In the genomic region with DNA sequence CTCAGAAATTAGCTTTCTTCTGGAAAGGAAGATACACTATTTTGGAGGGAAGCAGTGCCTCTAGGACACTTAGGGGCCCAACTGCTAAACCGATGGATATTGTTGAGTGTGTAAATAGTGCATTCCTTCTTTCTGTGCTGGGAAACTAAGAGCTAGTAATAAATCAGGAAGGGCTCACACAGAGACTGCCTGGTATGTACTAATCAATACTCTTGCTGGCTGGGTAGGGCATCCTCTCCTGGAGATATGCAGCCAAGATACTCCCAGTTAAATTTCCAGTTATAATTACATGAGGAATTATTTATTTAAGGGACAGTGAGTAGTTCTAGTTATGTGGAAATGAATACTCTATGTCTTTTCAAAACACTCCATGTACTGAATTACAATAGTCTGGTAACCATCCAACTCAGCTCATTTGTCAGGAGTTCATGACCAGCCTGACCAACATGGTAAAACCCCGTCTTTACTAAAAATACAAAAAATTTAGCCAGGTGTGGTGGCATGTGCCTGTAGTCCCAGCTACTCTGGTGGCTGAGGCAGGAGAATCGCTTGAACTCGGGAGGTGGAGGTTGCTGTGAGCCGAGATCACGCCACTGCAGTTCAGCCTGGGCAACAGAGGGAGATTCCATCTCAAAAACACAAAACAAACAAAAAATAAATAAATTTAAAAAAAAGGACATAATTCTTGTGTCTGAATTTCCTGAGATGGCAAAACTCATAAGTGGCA, we compare ENCODE assay signal across 10 cellular contexts.
A peak's percentile ranks its signal among the peaks of the same experiment; 100 is the strongest.
DNase-seq lines count a peak whose midpoint lies in the region; TF ChIP-seq lines count a peak whose summit lies in the region.
"Had no signal": no experiment of that assay in that cellular context is flagged by ENCODE, and none has a peak within 500 bp of the region (broad histone marks: within the 10 kb centered on the region; RNA-seq: fewer than 3 reads in every experiment).

No MANE protein-coding gene starts in this region.

- peak; percentile 33 for TF ChIP-seq POLR2A in GM19099 (IDR thresholded peaks at IDR 0.05; ENCODE audit: extremely low read depth, insufficient read length, low read depth)

- H3K9me3 Mint-ChIP-seq in endodermal cell, result no peaks in the 10 kb centered on the region

- in situ Hi-C loops in Caki2 (cut with HindIII; ENCODE audit: low pct_unique_long_range_greater_than_20kb, low sequenced_read_pairs), result no loop called here

- no peak overlapping the region for H3K9ac ChIP-seq in endodermal cell (ENCODE audit: extremely low read depth, low read length, poor library complexity, severe bottlenecking)
- H3K9ac ChIP-seq: parathyroid adenoma had no signal

- H3K4me3 ChIP-seq in endodermal cell (ENCODE audit: low read length) (no peak overlapping the region), coronary artery (no peak overlapping the region)
- H3K4me3 ChIP-seq: thyroid gland had no signal

- peak overlapping the region; percentile 88 for H3K27ac Mint-ChIP-seq in endodermal cell

- no peaks in the 10 kb centered on the region for H3K36me3 ChIP-seq in endodermal cell (ENCODE audit: control insufficient read depth, insufficient read depth, low read length)
- H3K36me3 ChIP-seq: thyroid gland had no signal

- H3K4me1 ChIP-seq in endodermal cell (ENCODE audit: control insufficient read depth, insufficient read depth, low read length), result peaks cover 8% of the 10 kb centered on the region

- H3K9me3 ChIP-seq in endodermal cell (ENCODE audit: control insufficient read depth, low read length), result no peaks in the 10 kb centered on the region
- H3K9me3 ChIP-seq: thyroid gland had no signal

- H3K27me3 ChIP-seq in endodermal cell (ENCODE audit: control insufficient read depth, insufficient read depth, low read length, poor library complexity, severe bottlenecking), result no peaks in the 10 kb centered on the region
- H3K27me3 ChIP-seq: thyroid gland had no signal

- TF ChIP-seq CTCF in endodermal cell (conservative IDR thresholded peaks at IDR 0.05) (no peak), coronary artery (IDR thresholded peaks at IDR 0.05) (no peak)

- WGBS in endodermal cell (ENCODE audit: insufficient coverage in 1 of 2, insufficient read length in 1 of 2), 2 experiments, result 52 to 62% methylated on average over 3 to 6 of the region's 6 CpGs

- H3K36me3 Mint-ChIP-seq in endodermal cell (ENCODE audit: low read depth), result no peaks in the 10 kb centered on the region

- H3K27ac ChIP-seq in endodermal cell (ENCODE audit: low read depth, low read length) (no peak overlapping the region), coronary artery (no peak overlapping the region)
- H3K27ac ChIP-seq: thyroid gland had no signal

- no peaks in the 10 kb centered on the region for H3K27me3 Mint-ChIP-seq in endodermal cell (ENCODE audit: insufficient read depth)

- peak overlapping the region; percentile 67 for H3K4me3 Mint-ChIP-seq in endodermal cell

- H3K4me1 Mint-ChIP-seq in endodermal cell, result peaks cover 38% of the 10 kb centered on the region

- DNase-seq in Caki2 (ENCODE audit: low read depth) (peak; percentile 25), OCI-M1 (lab: John Stamatoyannopoulos, UW) (peak; percentile 54), endodermal cell (no peak), coronary artery (ENCODE audit: low spot score) (no peak), T-helper 9 cell (no peak)
- no peak for DNase-seq in stimulated activated CD4-positive, alpha-beta T cell treated with anti-CD3 and anti-CD28 coated beads, Interleukin-12 subunit alpha, Interleukin-12 subunit beta, amount 100 ng/mL, for 4 hours
- DNase-seq: central memory CD4-positive, alpha-beta T cell; thyroid gland had no signal

Comparison
In these comparisons a context has a peak if more than half of its experiments do, and no peak if none do; other contexts are left out.
1. DNase-seq: peak in Caki2 (single experiment) and OCI-M1 (single experiment); none in endodermal cell (single experiment), coronary artery (single experiment), stimulated activated CD4-positive, alpha-beta T cell treated with anti-CD3 and anti-CD28 coated beads, Interleukin-12 subunit alpha, Interleukin-12 subunit beta, amount 100 ng/mL, for 4 hours (single experiment) and T-helper 9 cell (single experiment).